24 cellular contexts compared by ENCODE assay signal in the genomic region with DNA sequence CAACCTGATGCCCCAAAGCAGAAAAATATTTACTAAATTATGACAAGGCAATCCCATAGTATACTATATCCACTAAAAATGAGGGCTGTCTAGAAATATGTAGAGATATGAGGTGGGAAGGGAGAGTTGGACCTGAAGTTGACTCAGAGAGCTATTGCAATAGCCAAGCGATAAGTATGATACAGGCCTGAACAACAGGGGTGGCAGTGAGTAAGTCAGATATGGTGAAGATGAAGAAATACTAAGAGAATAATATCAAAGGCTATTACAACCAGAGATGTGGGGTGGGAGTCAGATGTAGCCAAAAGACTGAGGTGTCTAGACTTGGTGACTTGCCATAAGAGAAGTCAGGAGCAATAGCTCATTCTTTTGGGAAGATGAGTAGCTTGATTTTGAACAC. TPM values are rescaled to one million over a fixed set of nuclear protein-coding genes. Genes with fewer than 3 reads are reported as not detected.
DNase-seq lines count a peak whose midpoint lies in the region; ATAC-seq and TF ChIP-seq lines count a peak whose summit lies in the region.
"Had no signal": no experiment of that assay in that cellular context is flagged by ENCODE, and none has a peak within 500 bp of the region (broad histone marks: within the 10 kb centered on the region; RNA-seq: fewer than 3 reads in every experiment).

No MANE protein-coding gene starts in this region.

- H3K4me1 ChIP-seq in RWPE2 (ENCODE audit: insufficient read depth, poor library complexity, severe bottlenecking) = peaks cover 32% of the 10 kb centered on the region
- H3K4me1 ChIP-seq in foreskin keratinocyte = peaks cover 34% of the 10 kb centered on the region

- TF ChIP-seq CTCF in RWPE2 (IDR thresholded peaks at IDR 0.05; ENCODE audit: poor library complexity, severe bottlenecking) (no peak), foreskin keratinocyte (conservative IDR thresholded peaks at IDR 0.05) (no peak)

- H3K36me3 ChIP-seq in RWPE2 (ENCODE audit: low read depth) = peaks cover 12% of the 10 kb centered on the region
- H3K36me3 ChIP-seq: ovary, thoracic aorta had no signal

- H3K4me3 ChIP-seq in RWPE2 (ENCODE audit: severe bottlenecking) (no peak overlapping the region), skeletal muscle cell (ENCODE audit: low read depth, low read length) (no peak overlapping the region)
- H3K4me3 ChIP-seq: lung, ovary, thoracic aorta had no signal

- H3K27ac ChIP-seq in RWPE2 (ENCODE audit: poor library complexity, severe bottlenecking) (no peak overlapping the region), foreskin keratinocyte (peak overlapping the region; percentile 58)
- H3K27ac ChIP-seq: ovary, thoracic aorta had no signal

- DNase-seq in ELR (ENCODE audit: low read depth) (peak; percentile 69), RWPE2 (ENCODE audit: low spot score) (no peak), foreskin keratinocyte (peak; percentile 79 to 86), skeletal muscle cell (ENCODE audit: low read depth) (peak; percentile 16), H4 (ENCODE audit: low spot score) (no peak)
- DNase-seq: activated CD4-positive, CD25-positive, alpha-beta regulatory T cell; activated CD8-positive, alpha-beta T cell treated with anti-CD3 and anti-CD28 coated beads, Interleukin-2, amount 10 ng/mL, durations not matched to agents 7 days and 5 days; activated T-cell treated with anti-CD3 and anti-CD28 coated beads, Interleukin-2, amount 50 U/mL, for 72 hours; DND-41; endodermal cell; hypothalamus; islet precursor cell; naive thymus-derived CD4-positive, alpha-beta T cell; NCI-H2107; NCI-H510A treated with DMSO at 0.1 percent for 48 hours; ovary; stimulated activated CD4-positive, alpha-beta T cell treated with anti-CD3 and anti-CD28 coated beads, Interleukin-1b, Interleukin-23, amount 100 ng/mL, for 48 hours; stimulated activated naive B cell treated with anti-CD40 and anti-IgM and Interleukin-4, amounts not matched to agents 10 μg/mL and 1 μg/mL and 100 μg/mL, for 72 hours had no signal

- H3K9me3 ChIP-seq in RWPE2 (ENCODE audit: severe bottlenecking) = no peaks in the 10 kb centered on the region
- H3K9me3 ChIP-seq: ovary, thoracic aorta had no signal

- peak; percentile 87 for ATAC-seq in RWPE2 (ENCODE audit: low read depth)
- ATAC-seq in foreskin keratinocyte = peak; percentile 90
- ATAC-seq in HG02623 (IDR thresholded peaks at IDR 0.05; ENCODE audit: unreplicated experiment) = no peak
- ATAC-seq in HG03108 (IDR thresholded peaks at IDR 0.05; ENCODE audit: unreplicated experiment) = no peak
- ATAC-seq: activated CD8-positive, alpha-beta T cell treated with anti-CD3 and anti-CD28 coated beads, Interleukin-2, amount 10 ng/mL, durations not matched to agents 7 days and 5 days; activated T-cell treated with anti-CD3 and anti-CD28 coated beads, Interleukin-2, amount 50 U/mL, for 72 hours; HepG2; naive thymus-derived CD4-positive, alpha-beta T cell; SK-N-SH treated with all-trans-retinoic acid at 6 μM for 48 hours; stimulated activated naive B cell treated with anti-CD40 and anti-IgM and Interleukin-4, amounts not matched to agents 10 μg/mL and 1 μg/mL and 100 μg/mL, for 72 hours had no signal

- H3K27me3 ChIP-seq in RWPE2 (ENCODE audit: insufficient read depth, poor library complexity, severe bottlenecking) (no peaks in the 10 kb centered on the region), foreskin keratinocyte (no peaks in the 10 kb centered on the region)
- H3K27me3 ChIP-seq: ovary had no signal

RNA-seq across cellular contexts. Expression of a gene that starts 9.2 kb away (rescaled TPM):
- 5.9 and 7.1 TPM in 2 replicates for total RNA-seq in foreskin keratinocyte
- polyA plus RNA-seq in foreskin keratinocyte = 4.3 and 5.3 TPM in 2 replicates
- total RNA-seq in H4 (2014; rRNA removed; shearing (Covaris generic)) = 7.0 and 8.6 TPM in 2 replicates

RNA-seq across cellular contexts. Expression of a gene that starts 10.4 kb away (rescaled TPM):
- total RNA-seq in foreskin keratinocyte = 15.0 and 15.6 TPM in 2 replicates
- polyA plus RNA-seq in foreskin keratinocyte = 10.1 and 11.3 TPM in 2 replicates
- total RNA-seq in H4 (2014; rRNA removed; shearing (Covaris generic)) = 25.1 and 30.6 TPM in 2 replicates

Comparison
In these comparisons a context has a peak if more than half of its experiments do, and no peak if none do; other contexts are left out.
1. DNase-seq: peak in ELR (single experiment), foreskin keratinocyte (2 of 2) and skeletal muscle cell (single experiment); none in RWPE2 (single experiment) and H4 (single experiment).
2. ATAC-seq: peak in RWPE2 (single experiment) and foreskin keratinocyte (single experiment); none in HG02623 (single experiment) and HG03108 (single experiment).